Comparison of ENCODE assay signal across 8 cellular contexts in genomic region chr1:147670319-147671003, GRCh38. TPM values are rescaled to one million over a fixed set of nuclear protein-coding genes. Genes with fewer than 3 reads are reported as not detected.
DNase-seq lines count a peak whose midpoint lies in the region; ATAC-seq and TF ChIP-seq lines count a peak whose summit lies in the region.

Gene ACP6 (minus strand): TSS chr1:147670524. CDS start chr1:147670048, 476 bp downstream.

- peak; percentile 94 for DNase-seq in EH (ENCODE audit: low read depth)
- DNase-seq in H4 (ENCODE audit: low spot score), result peak; percentile 88
- peak; percentile 93 for DNase-seq in LNCaP clone FGC (ENCODE audit: low read depth)
- peak; percentile 99 for DNase-seq in SHP77 treated with DMSO at 0.1 percent for 48 hours (lab: John Stamatoyannopoulos, UW)
- peak; percentile 96 for DNase-seq in activated effector memory CD4-positive, alpha-beta T cell treated with anti-CD3 and anti-CD28 coated beads, Interleukin-2, amount 50 U/mL, for 16 hours
- DNase-seq in fibroblast of the conjunctiva (ENCODE audit: low read depth), result peak; percentile 90
- DNase-seq in stimulated activated naive CD8-positive, alpha-beta T cell treated with anti-CD3 and anti-CD28 coated beads, Interleukin-15, Interleukin-2, amounts not matched to agents 100 U/mL and 50 U/mL, for 24 hours, result peak; percentile 88

- H3K4me1 Mint-ChIP-seq in nephron, result peaks cover 31% of the 10 kb centered on the region

- peak within 1 kb of the TSS; percentile 93 to 97 (median 93) for H3K4me3 Mint-ChIP-seq in nephron

- no peak for TF ChIP-seq CTCF in LNCaP clone FGC (IDR thresholded peaks at IDR 0.05; ENCODE audit: control insufficient read depth, extremely low read depth, insufficient read depth)
- no peak for TF ChIP-seq CTCF in nephron (IDR thresholded peaks at IDR 0.05; ENCODE audit: unreplicated experiment in 3 of 3)

- H3K4me3 ChIP-seq in LNCaP clone FGC (ENCODE audit: low read depth, low read length), result peak within 1 kb of the TSS; percentile 87

- H3K9me3 Mint-ChIP-seq in nephron, result no peaks in the 10 kb centered on the region

- peaks cover 4% of the 10 kb centered on the region for H3K27me3 Mint-ChIP-seq in nephron (ENCODE audit: low read depth)

- peaks cover 7% of the 10 kb centered on the region for H3K36me3 Mint-ChIP-seq in nephron (ENCODE audit: low read depth)

- peak; percentile 97 for ATAC-seq in stimulated activated naive CD8-positive, alpha-beta T cell treated with anti-CD3 and anti-CD28 coated beads, Interleukin-15, Interleukin-2, amounts not matched to agents 100 U/mL and 50 U/mL, for 24 hours

- peak within 1 kb of the TSS; percentile 82 to 97 (median 93) for H3K27ac Mint-ChIP-seq in nephron

RNA-seq across cellular contexts. Expression of gene ACP6, which starts in this region (rescaled TPM):
- 7.3 and 10.9 TPM in 2 replicates for total RNA-seq in H4 (2014; rRNA removed; shearing (Covaris generic))

Comparison
In these comparisons a context has a peak if more than half of its experiments do, and no peak if none do; other contexts are left out.
1. Peak in every context shown above with its lines: DNase-seq, ATAC-seq and H3K4me3 ChIP-seq.